ENCODE assay signal across 1 cellular context in the genomic region with DNA sequence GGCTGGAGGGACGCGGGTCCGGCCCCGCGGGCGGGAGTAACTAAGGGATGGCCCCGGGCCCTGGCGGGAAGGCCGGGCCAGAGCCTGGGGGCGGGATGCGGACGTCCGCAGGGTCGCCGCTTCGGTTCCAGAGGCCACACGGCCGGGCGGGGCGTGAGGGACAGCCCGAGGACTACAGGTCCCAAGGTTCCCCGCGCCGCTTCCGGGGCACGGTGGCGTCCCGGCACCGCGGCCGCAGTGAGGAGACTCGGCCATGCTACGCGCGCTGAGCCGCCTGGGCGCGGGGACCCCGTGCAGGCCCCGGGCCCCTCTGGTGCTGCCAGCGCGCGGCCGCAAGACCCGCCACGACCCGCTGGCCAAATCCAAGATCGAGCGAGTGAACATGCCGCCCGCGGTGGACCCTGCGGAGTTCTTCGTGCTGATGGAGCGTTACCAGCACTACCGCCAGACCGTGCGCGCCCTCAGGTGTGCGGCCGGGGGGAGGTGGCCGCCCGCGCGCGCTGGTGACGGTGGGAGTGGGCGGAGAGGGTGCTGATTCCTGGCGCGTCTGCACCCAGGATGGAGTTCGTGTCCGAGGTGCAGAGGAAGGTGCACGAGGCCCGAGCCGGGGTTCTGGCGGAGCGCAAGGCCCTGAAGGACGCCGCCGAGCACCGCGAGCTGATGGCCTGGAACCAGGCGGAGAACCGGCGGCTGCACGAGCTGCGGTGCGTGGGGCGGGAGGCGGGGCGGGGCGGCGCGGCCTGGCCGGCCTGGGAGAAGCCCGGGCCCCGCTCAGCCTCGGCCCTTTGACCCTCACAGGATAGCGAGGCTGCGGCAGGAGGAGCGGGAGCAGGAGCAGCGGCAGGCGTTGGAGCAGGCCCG.
TF ChIP-seq lines count a peak whose summit lies in the region.

MRPS26 (plus strand) TSS at position 237 of the 861 bp plus-strand sequence; CDS start at position 254, 17 bp downstream.

TF ChIP-seq in GM12878, 131 proteins besides CTCF, POLR2A, EP300 and RAD21 (continued from another document and continues in another):
- TF ChIP-seq, protein P1, sequence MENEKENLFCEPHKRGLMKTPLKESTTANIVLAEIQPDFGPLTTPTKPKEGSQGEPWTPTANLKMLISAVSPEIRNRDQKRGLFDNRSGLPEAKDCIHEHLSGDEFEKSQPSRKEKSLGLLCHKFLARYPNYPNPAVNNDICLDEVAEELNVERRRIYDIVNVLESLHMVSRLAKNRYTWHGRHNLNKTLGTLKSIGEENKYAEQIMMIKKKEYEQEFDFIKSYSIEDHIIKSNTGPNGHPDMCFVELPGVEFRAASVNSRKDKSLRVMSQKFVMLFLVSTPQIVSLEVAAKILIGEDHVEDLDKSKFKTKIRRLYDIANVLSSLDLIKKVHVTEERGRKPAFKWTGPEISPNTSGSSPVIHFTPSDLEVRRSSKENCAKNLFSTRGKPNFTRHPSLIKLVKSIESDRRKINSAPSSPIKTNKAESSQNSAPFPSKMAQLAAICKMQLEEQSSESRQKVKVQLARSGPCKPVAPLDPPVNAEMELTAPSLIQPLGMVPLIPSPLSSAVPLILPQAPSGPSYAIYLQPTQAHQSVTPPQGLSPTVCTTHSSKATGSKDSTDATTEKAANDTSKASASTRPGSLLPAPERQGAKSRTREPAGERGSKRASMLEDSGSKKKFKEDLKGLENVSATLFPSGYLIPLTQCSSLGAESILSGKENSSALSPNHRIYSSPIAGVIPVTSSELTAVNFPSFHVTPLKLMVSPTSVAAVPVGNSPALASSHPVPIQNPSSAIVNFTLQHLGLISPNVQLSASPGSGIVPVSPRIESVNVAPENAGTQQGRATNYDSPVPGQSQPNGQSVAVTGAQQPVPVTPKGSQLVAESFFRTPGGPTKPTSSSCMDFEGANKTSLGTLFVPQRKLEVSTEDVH (IDR thresholded peaks at IDR 0.05; ENCODE audit: low read depth, partially characterized antibody) = no peak
- TF ChIP-seq EED (IDR thresholded peaks at IDR 0.05; ENCODE audit: low read depth) = no peak
- TF ChIP-seq EGR1 (IDR thresholded peaks at IDR 0.05; ENCODE audit: borderline replicate concordance in 1 of 2, low read depth in 2 of 2, low read length in 2 of 2) = peak; percentile 8 to 84
- TF ChIP-seq JUND (IDR thresholded peaks at IDR 0.05; ENCODE audit: low read depth, low read length) = no peak
- TF ChIP-seq ZNF207 (IDR thresholded peaks at IDR 0.05; ENCODE audit: borderline replicate concordance) = peak; percentile 88
- TF ChIP-seq RB1 (IDR thresholded peaks at IDR 0.05; ENCODE audit: borderline replicate concordance) = peak; percentile 60; the same call in 1 of the 2 replicates
- no peak for TF ChIP-seq BCL11A (IDR thresholded peaks at IDR 0.05; ENCODE audit: low read depth, low read length)
- no peak for TF ChIP-seq SPI1 (IDR thresholded peaks at IDR 0.05; ENCODE audit: borderline replicate concordance, insufficient read depth, low read depth, low read length)
- no peak for TF ChIP-seq E2F4 (IDR thresholded peaks at IDR 0.05; ENCODE audit: low read depth, low read length)
- peak; percentile 62; the same call in 1 of the 2 replicates for TF ChIP-seq ZSCAN29 (IDR thresholded peaks at IDR 0.05)
- TF ChIP-seq MAX (IDR thresholded peaks at IDR 0.05; ENCODE audit: low read depth, low read length) = no peak
- TF ChIP-seq, protein P2, sequence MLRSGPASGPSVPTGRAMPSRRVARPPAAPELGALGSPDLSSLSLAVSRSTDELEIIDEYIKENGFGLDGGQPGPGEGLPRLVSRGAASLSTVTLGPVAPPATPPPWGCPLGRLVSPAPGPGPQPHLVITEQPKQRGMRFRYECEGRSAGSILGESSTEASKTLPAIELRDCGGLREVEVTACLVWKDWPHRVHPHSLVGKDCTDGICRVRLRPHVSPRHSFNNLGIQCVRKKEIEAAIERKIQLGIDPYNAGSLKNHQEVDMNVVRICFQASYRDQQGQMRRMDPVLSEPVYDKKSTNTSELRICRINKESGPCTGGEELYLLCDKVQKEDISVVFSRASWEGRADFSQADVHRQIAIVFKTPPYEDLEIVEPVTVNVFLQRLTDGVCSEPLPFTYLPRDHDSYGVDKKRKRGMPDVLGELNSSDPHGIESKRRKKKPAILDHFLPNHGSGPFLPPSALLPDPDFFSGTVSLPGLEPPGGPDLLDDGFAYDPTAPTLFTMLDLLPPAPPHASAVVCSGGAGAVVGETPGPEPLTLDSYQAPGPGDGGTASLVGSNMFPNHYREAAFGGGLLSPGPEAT (IDR thresholded peaks at IDR 0.05; ENCODE audit: low read depth) = no peak
- TF ChIP-seq, protein P3, sequence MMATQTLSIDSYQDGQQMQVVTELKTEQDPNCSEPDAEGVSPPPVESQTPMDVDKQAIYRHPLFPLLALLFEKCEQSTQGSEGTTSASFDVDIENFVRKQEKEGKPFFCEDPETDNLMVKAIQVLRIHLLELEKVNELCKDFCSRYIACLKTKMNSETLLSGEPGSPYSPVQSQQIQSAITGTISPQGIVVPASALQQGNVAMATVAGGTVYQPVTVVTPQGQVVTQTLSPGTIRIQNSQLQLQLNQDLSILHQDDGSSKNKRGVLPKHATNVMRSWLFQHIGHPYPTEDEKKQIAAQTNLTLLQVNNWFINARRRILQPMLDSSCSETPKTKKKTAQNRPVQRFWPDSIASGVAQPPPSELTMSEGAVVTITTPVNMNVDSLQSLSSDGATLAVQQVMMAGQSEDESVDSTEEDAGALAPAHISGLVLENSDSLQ (IDR thresholded peaks at IDR 0.05) = peak; percentile 77
- TF ChIP-seq MXI1 (IDR thresholded peaks at IDR 0.05; ENCODE audit: low read depth, low read length) = peak; percentile 76
- no peak for TF ChIP-seq EZH2 (IDR thresholded peaks at IDR 0.05; ENCODE audit: borderline replicate concordance, control insufficient read depth, low read depth, low read length)
- TF ChIP-seq ZNF24 (IDR thresholded peaks at IDR 0.05) = peak; percentile 36; the same call in 1 of the 2 replicates
- TF ChIP-seq RELA (IDR thresholded peaks at IDR 0.05; ENCODE audit: borderline replicate concordance, partially characterized antibody) = no peak
- peak; percentile 58; the same call in 1 of the 2 replicates for TF ChIP-seq POLR2AphosphoS2 (IDR thresholded peaks at IDR 0.05; ENCODE audit: low read depth, low read length)
- TF ChIP-seq IKZF1 (conservative IDR thresholded peaks at IDR 0.05) = peak; percentile 94
- no peak for TF ChIP-seq NR2C2 (IDR thresholded peaks at IDR 0.05; ENCODE audit: borderline replicate concordance, control insufficient read depth, insufficient read length, low read depth)
- TF ChIP-seq TCF3 (IDR thresholded peaks at IDR 0.05; ENCODE audit: borderline replicate concordance, insufficient read depth, low read depth, low read length) = 0 out of 2 replicates have a peak, but pooled peaks have one; percentile 27
- no peak for TF ChIP-seq ASH2L (IDR thresholded peaks at IDR 0.05; ENCODE audit: borderline replicate concordance, low read depth)
- TF ChIP-seq RFX5 (IDR thresholded peaks at IDR 0.05; ENCODE audit: low read depth, low read length) = no peak
- peak; percentile 82 for TF ChIP-seq YY1 (IDR thresholded peaks at IDR 0.05; ENCODE audit: low read depth, low read length)
- no peak for TF ChIP-seq PRDM15 (CRISPR knock-in tag; IDR thresholded peaks at IDR 0.05)
- peak; percentile 62; the same call in 1 of the 2 replicates for TF ChIP-seq ELK1 (IDR thresholded peaks at IDR 0.05; ENCODE audit: low read depth, low read length)
- TF ChIP-seq GATAD2B (conservative IDR thresholded peaks at IDR 0.05; ENCODE audit: low read depth) = peak; percentile 97
- peak; percentile 55; the same call in 1 of the 2 replicates for TF ChIP-seq ZNF687 (IDR thresholded peaks at IDR 0.05)
- no peak for TF ChIP-seq JUNB (IDR thresholded peaks at IDR 0.05)
- TF ChIP-seq PAX8 (IDR thresholded peaks at IDR 0.05) = no peak
- no peak for TF ChIP-seq MTA2 (IDR thresholded peaks at IDR 0.05; ENCODE audit: low read depth)
- TF ChIP-seq SREBF1 (IDR thresholded peaks at IDR 0.05; ENCODE audit: low read length) = no peak
- TF ChIP-seq SIX5 (IDR thresholded peaks at IDR 0.05; ENCODE audit: low read depth, low read length, severe bottlenecking) = peak; percentile 80
- TF ChIP-seq FOS (IDR thresholded peaks at IDR 0.05; ENCODE audit: borderline replicate concordance, extremely low read depth, insufficient read length) = no peak
